17 cellular contexts compared by ENCODE assay signal in genomic region chr7:134365341-134366054, GRCh38. TPM values are rescaled to one million over a fixed set of nuclear protein-coding genes. Genes with fewer than 3 reads are reported as not detected.
DNase-seq lines count a peak whose midpoint lies in the region; ATAC-seq, FAIRE-seq and TF ChIP-seq lines count a peak whose summit lies in the region.
"Had no signal": no experiment of that assay in that cellular context is flagged by ENCODE, and none has a peak within 500 bp of the region (broad histone marks: within the 10 kb centered on the region; RNA-seq: fewer than 3 reads in every experiment).

No MANE protein-coding gene starts in this region.

- no peak for FAIRE-seq in urothelium cell line (lab: Jason Lieb, UNC)
- FAIRE-seq: GM12878 had no signal

- H3K36me3 Mint-ChIP-seq in chondrocyte (ENCODE audit: low read depth), result no peaks in the 10 kb centered on the region

- H3K79me2 ChIP-seq in ACC112 (ENCODE audit: control insufficient read depth, insufficient read depth, low read length, unreplicated experiment), result no peaks in the 10 kb centered on the region

- H3K27ac ChIP-seq in ACC112 (ENCODE audit: low read depth, low read length) (peak overlapping the region; percentile 89), suprapubic skin (no peak overlapping the region)
- H3K27ac ChIP-seq: coronary artery had no signal

- H3K9me3 Mint-ChIP-seq in chondrocyte (ENCODE audit: low read depth), result no peaks in the 10 kb centered on the region
- H3K9me3 Mint-ChIP-seq: activated naive CD4-positive, alpha-beta T cell treated with anti-CD3 and anti-CD28 coated beads for 36 hours; neural crest cell had no signal

- ATAC-seq in left colon, result peak; percentile 68
- ATAC-seq: GM12878, left ventricle myocardium superior had no signal

- H3K36me3 ChIP-seq in ACC112 (ENCODE audit: insufficient read depth, low read length) (no peaks in the 10 kb centered on the region), suprapubic skin (no peaks in the 10 kb centered on the region)

- H3K4me3 ChIP-seq in ACC112 (ENCODE audit: low read depth, low read length) (peak overlapping the region; percentile 22; the same call in 1 of the 2 replicates), suprapubic skin (no peak overlapping the region)
- H3K4me3 ChIP-seq: coronary artery, GM12878 had no signal

- H3K27me3 Mint-ChIP-seq in chondrocyte (ENCODE audit: low read depth), result peaks cover 8% of the 10 kb centered on the region

- H3K9me3 ChIP-seq in suprapubic skin, result no peaks in the 10 kb centered on the region

- peak overlapping the region; percentile 81 for H3K27ac Mint-ChIP-seq in chondrocyte (ENCODE audit: unreplicated experiment)
- H3K27ac Mint-ChIP-seq: activated naive CD4-positive, alpha-beta T cell treated with anti-CD3 and anti-CD28 coated beads for 36 hours had no signal

- peaks cover 20% of the 10 kb centered on the region for H3K4me1 Mint-ChIP-seq in chondrocyte (ENCODE audit: low read depth)
- H3K4me1 Mint-ChIP-seq: neural crest cell had no signal

- no peak for TF ChIP-seq POLR2A in suprapubic skin (IDR thresholded peaks at IDR 0.05)

- TF ChIP-seq EP300 in suprapubic skin (IDR thresholded peaks at IDR 0.05), result no peak

- intact Hi-C loops in left colon (cut with DNase I, micrococcal nuclease), result loop anchor here in 1 of 2 donors (10.0 kb wide), 1 partner anchor 221 kb away; no protein-coding TSS in a partner anchor

- H3K4me3 Mint-ChIP-seq in chondrocyte (ENCODE audit: unreplicated experiment), result no peak overlapping the region
- H3K4me3 Mint-ChIP-seq: activated naive CD4-positive, alpha-beta T cell treated with anti-CD3 and anti-CD28 coated beads for 36 hours; neural crest cell had no signal

- H2AFZ ChIP-seq in ACC112 (ENCODE audit: low read length, unreplicated experiment), result peak overlapping the region; percentile 24

- DNase-seq in HT1080 (ENCODE audit: low read depth) (peak; percentile 66), chondrocyte (ENCODE audit: low spot score) (no peak), left colon (no peak), urothelium cell line (ENCODE audit: low spot score) (no peak), NCI-H82 treated with DMSO at 0.1 percent for 48 hours (lab: John Stamatoyannopoulos, UW; ENCODE audit: unreplicated experiment) (no peak), NCI-H2227 (lab: John Stamatoyannopoulos, UW; ENCODE audit: unreplicated experiment) (no peak), suprapubic skin (ENCODE audit: low spot score in 2 of 2) (no peak)
- DNase-seq: activated naive CD4-positive, alpha-beta T cell treated with anti-CD3 and anti-CD28 coated beads for 36 hours; DMS153; left ventricle myocardium superior; NCI-H2029 treated with DMSO at 0.1 percent for 48 hours; NCI-H748 treated with DMSO at 0.1 percent for 48 hours; SIG-M5 had no signal

- H3K4me1 ChIP-seq in ACC112 (ENCODE audit: control insufficient read depth, insufficient read depth, low read length, unreplicated experiment), result peaks cover 72% of the 10 kb centered on the region
- H3K4me1 ChIP-seq in suprapubic skin, result peaks cover 14% of the 10 kb centered on the region

- TF ChIP-seq CTCF in chondrocyte (IDR thresholded peaks at IDR 0.05) (no peak), suprapubic skin (IDR thresholded peaks at IDR 0.05) (no peak)

- H3K27me3 ChIP-seq in ACC112 (ENCODE audit: insufficient read depth, low read length) (no peaks in the 10 kb centered on the region), suprapubic skin (peaks cover 10% of the 10 kb centered on the region)

- WGBS in suprapubic skin, result 58% methylated on average over 6 of the region's 6 CpGs

RNA-seq across cellular contexts. Expression of gene SLC35B4, which starts 48.8 kb away (rescaled TPM):
- 28.3 and 44.3 TPM in 2 replicates for total RNA-seq in HT1080 (2014; rRNA removed; shearing (Covaris generic))
- polyA plus RNA-seq in HT1080 (2015; cell fraction: cytosol; rRNA removed), result 13.9 and 14.2 TPM in 2 replicates
- polyA plus RNA-seq in HT1080 (2015; cell fraction: nucleus; rRNA removed), result 26.4 and 27.6 TPM in 2 replicates
- 23.2 to 25.1 TPM (median 24.6 TPM) in 3 replicates for total RNA-seq in chondrocyte
- total RNA-seq in left colon, result 1 to 10 TPM; 6.5 to 8.8 TPM
- 1 to 10 TPM; 3.1 to 9.4 (median 4.2) TPM for total RNA-seq in suprapubic skin
